ENCODE assay signal across 1 cellular context in genomic region chr19:39935262-39935661, GRCh38.
TF ChIP-seq lines count a peak whose summit lies in the region.

No MANE protein-coding gene starts in this region.

TF ChIP-seq in SK-N-SH, 30 proteins besides CTCF, POLR2A, EP300 and RAD21 (continued from another document):
- no peak for TF ChIP-seq SIN3A (IDR thresholded peaks at IDR 0.05; ENCODE audit: borderline replicate concordance, low read depth, low read length)
- TF ChIP-seq POLR2AphosphoS5 (IDR thresholded peaks at IDR 0.05; ENCODE audit: low read depth, low read length) = no peak
- no peak for TF ChIP-seq FOXJ3 (CRISPR knock-in tag; IDR thresholded peaks at IDR 0.05)
- TF ChIP-seq ELF1 (IDR thresholded peaks at IDR 0.05) = no peak
